Comparison of ENCODE assay signal across 11 cellular contexts in the genomic region with DNA sequence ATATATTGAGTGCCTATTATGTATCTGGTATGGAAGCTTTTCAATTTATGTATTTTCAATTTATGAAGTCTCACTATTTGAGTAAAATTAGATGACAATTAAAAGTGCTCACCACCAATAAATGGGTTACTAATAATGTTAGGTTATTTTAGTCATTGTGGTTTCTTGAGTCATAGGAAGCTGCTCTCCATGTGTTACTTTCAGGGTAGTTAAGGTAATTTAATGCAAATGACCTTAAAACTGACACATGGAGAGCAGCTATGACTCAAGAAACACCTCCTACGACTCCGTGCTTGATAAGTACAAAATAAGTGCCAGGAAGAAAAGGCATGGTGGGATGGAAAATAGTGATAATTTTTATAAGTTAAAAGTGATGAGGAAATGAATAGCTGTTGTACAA. TPM values are rescaled to one million over a fixed set of nuclear protein-coding genes. Genes with fewer than 3 reads are reported as not detected.
DNase-seq lines count a peak whose midpoint lies in the region; ATAC-seq and TF ChIP-seq lines count a peak whose summit lies in the region.
"Had no signal": no experiment of that assay in that cellular context is flagged by ENCODE, and none has a peak within 500 bp of the region (broad histone marks: within the 10 kb centered on the region; RNA-seq: fewer than 3 reads in every experiment).

No MANE protein-coding gene starts in this region.

- no peaks in the 10 kb centered on the region for H3K79me2 ChIP-seq in MM.1S (ENCODE audit: low read length)

- TF ChIP-seq POLR2A in uterus (IDR thresholded peaks at IDR 0.05) (no peak), body of pancreas (IDR thresholded peaks at IDR 0.05) (no peak)

- peak; percentile 31 for DNase-seq in MM.1S
- DNase-seq in myocyte (ENCODE audit: low read depth): peak; percentile 61
- DNase-seq in uterus: no peak
- no peak for DNase-seq in body of pancreas
- DNase-seq in stimulated activated CD4-positive, alpha-beta T cell treated with anti-CD3 and anti-CD28 coated beads, Interleukin-15, amount 100 ng/mL, for 24 hours: no peak
- no peak for DNase-seq in stimulated activated CD4-positive, alpha-beta T cell treated with anti-CD3 and anti-CD28 coated beads, Interleukin-12 subunit alpha, Interleukin-12 subunit beta, amount 100 ng/mL, for 4 hours

- no peak overlapping the region for H3K27ac ChIP-seq in MM.1S (ENCODE audit: low read length)
- H3K27ac ChIP-seq in uterus: no peak overlapping the region
- no peak overlapping the region for H3K27ac ChIP-seq in body of pancreas
- H3K27ac ChIP-seq: neutrophil had no signal

- no peaks in the 10 kb centered on the region for H3F3A ChIP-seq in MM.1S (ENCODE audit: insufficient read depth, low read length)

- H3K27me3 ChIP-seq in MM.1S (replicated peaks; ENCODE audit: insufficient read depth, low read length) (no peaks in the 10 kb centered on the region), uterus (no peaks in the 10 kb centered on the region), body of pancreas (no peaks in the 10 kb centered on the region)
- H3K27me3 ChIP-seq: neutrophil had no signal

- H3K9ac ChIP-seq in MM.1S (ENCODE audit: low read length): no peak overlapping the region

- H3K4me1 ChIP-seq in MM.1S (ENCODE audit: low read length) (peaks cover 7% of the 10 kb centered on the region; the same call in 1 of the 2 replicates), uterus (no peaks in the 10 kb centered on the region), body of pancreas (no peaks in the 10 kb centered on the region)

- H3K4me3 ChIP-seq in MM.1S (ENCODE audit: low read length): no peak overlapping the region
- H3K4me3 ChIP-seq in uterus: no peak overlapping the region
- no peak overlapping the region for H3K4me3 ChIP-seq in body of pancreas

- peak overlapping the region; percentile 19; the same call in 1 of the 2 replicates for H3K4me2 ChIP-seq in MM.1S (ENCODE audit: low read depth, low read length)

- TF ChIP-seq CTCF in MM.1S (IDR thresholded peaks at IDR 0.05; ENCODE audit: low read length) (no peak), uterus (IDR thresholded peaks at IDR 0.05) (no peak), body of pancreas (IDR thresholded peaks at IDR 0.05) (no peak)

- intact Hi-C loops in uterus (cut with DNase I; ENCODE audit: low total_unique reads): no loop called here
- intact Hi-C loops in body of pancreas (cut with DNase I): no loop called here

- H3K36me3 ChIP-seq in MM.1S (replicated peaks; ENCODE audit: insufficient read depth, low read length): no peaks in the 10 kb centered on the region
- no peaks in the 10 kb centered on the region for H3K36me3 ChIP-seq in uterus
- H3K36me3 ChIP-seq in body of pancreas (replicated peaks in 1 of 2; ENCODE audit: insufficient read depth in 1 of 2, low read depth in 2 of 2): no peaks in the 10 kb centered on the region
- H3K36me3 ChIP-seq: neutrophil had no signal

- H4K20me1 ChIP-seq in MM.1S (ENCODE audit: insufficient read depth, low read length): no peaks in the 10 kb centered on the region

- H3K9me3 ChIP-seq in MM.1S (replicated peaks; ENCODE audit: insufficient read depth, low read length) (no peaks in the 10 kb centered on the region), uterus (no peaks in the 10 kb centered on the region), body of pancreas (no peaks in the 10 kb centered on the region)
- H3K9me3 ChIP-seq: neutrophil had no signal

- peak; percentile 92 for ATAC-seq in GM18873 (IDR thresholded peaks at IDR 0.05; ENCODE audit: low FRiP score, unreplicated experiment)
- peak; percentile 89 for ATAC-seq in HG02610 (IDR thresholded peaks at IDR 0.05; ENCODE audit: unreplicated experiment)
- no peak for ATAC-seq in body of pancreas

- H2AFZ ChIP-seq in MM.1S (ENCODE audit: low read length): no peak overlapping the region

- H3K9me2 ChIP-seq in MM.1S (replicated peaks; ENCODE audit: insufficient read depth, low read length): no peaks in the 10 kb centered on the region

- 47 to 50% methylated on average over 2 of the region's 2 CpGs for WGBS in body of pancreas, 2 donors

RNA-seq across cellular contexts. Expression of a gene that starts 16.5 kb away (rescaled TPM):
- total RNA-seq in myocyte (0.72 TPM in 1 of 2 replicates, not detected in the other), uterus (not detected), body of pancreas (under 1 TPM in 1 of 2 donors, not detected in 1; 0.26 TPM)
- polyA plus RNA-seq in myocyte (2012): not detected
- total RNA-seq: dermis microvascular lymphatic vessel endothelial cell; T-helper 1 cell treated with Interleukin-12 subunit alpha and Interleukin-12 subunit beta and Interleukin-4 antibody, amounts not matched to agents 30 ng/mL and 1 ng/mL, for 36 hours had no signal

Comparison
In these comparisons a context has a peak if more than half of its experiments do, and no peak if none do; other contexts are left out.
1. DNase-seq: peak in MM.1S (single experiment) and myocyte (single experiment); none in uterus (0 of 2), body of pancreas (0 of 4), stimulated activated CD4-positive, alpha-beta T cell treated with anti-CD3 and anti-CD28 coated beads, Interleukin-15, amount 100 ng/mL, for 24 hours (single experiment) and stimulated activated CD4-positive, alpha-beta T cell treated with anti-CD3 and anti-CD28 coated beads, Interleukin-12 subunit alpha, Interleukin-12 subunit beta, amount 100 ng/mL, for 4 hours (single experiment).